Comparison of ENCODE assay signal across 18 cellular contexts in the genomic region with DNA sequence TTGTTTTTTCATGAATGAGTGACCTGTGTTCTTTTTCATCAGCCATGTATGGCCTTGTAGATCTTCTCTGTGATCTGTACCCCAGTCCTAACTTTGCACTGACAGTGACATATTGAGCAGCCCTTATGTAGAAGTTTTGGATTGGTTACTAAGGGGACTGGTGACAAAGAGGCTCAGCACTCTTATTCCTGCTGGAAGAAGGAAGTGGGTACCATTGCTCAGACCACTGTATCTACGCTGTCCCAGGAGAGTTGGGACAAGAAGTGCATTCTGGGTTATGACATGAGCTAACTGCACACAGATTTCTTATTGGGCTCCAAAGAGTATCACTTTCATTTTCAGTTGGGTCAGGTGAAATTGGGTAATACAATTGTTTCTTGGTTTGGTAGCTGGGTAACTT.
A peak's percentile ranks its signal among the peaks of the same experiment; 100 is the strongest.
DNase-seq lines count a peak whose midpoint lies in the region; ATAC-seq and TF ChIP-seq lines count a peak whose summit lies in the region.
"Had no signal": no experiment of that assay in that cellular context is flagged by ENCODE, and none has a peak within 500 bp of the region (broad histone marks: within the 10 kb centered on the region; RNA-seq: fewer than 3 reads in every experiment).

No MANE protein-coding gene starts in this region.

- no peak overlapping the region for H3K4me3 Mint-ChIP-seq in MCF 10A (ENCODE audit: unreplicated experiment)
- H3K4me3 Mint-ChIP-seq: WTC11 had no signal

- H3K27ac ChIP-seq in breast epithelium = no peak overlapping the region
- H3K27ac ChIP-seq in upper lobe of right lung = no peak overlapping the region
- H3K27ac ChIP-seq: cardiac muscle cell, hepatocyte, SK-N-MC, skin epidermis had no signal

- ATAC-seq in upper lobe of right lung = peak; percentile 22
- ATAC-seq in HG03571 (IDR thresholded peaks at IDR 0.05; ENCODE audit: unreplicated experiment) = no peak
- ATAC-seq: K562, WTC11 had no signal

- H3K36me3 Mint-ChIP-seq in MCF 10A (ENCODE audit: insufficient read depth, unreplicated experiment) = peaks cover 59% of the 10 kb centered on the region

- DNase-seq in MCF 10A (ENCODE audit: unreplicated experiment) (no peak), breast epithelium (ENCODE audit: low spot score in 2 of 2) (no peak), MV-4-11 (lab: John Stamatoyannopoulos, UW) (peak; percentile 61), fibroblast of peridontal ligament (ENCODE audit: extremely low read depth) (peak; percentile 48), upper lobe of right lung (no peak), activated gamma-delta T cell treated with Interleukin-2 at 50 U/mL for 16 hours (no peak)
- DNase-seq in stimulated activated CD4-positive, alpha-beta T cell treated with anti-CD3 and anti-CD28 coated beads, Interleukin-15, amount 100 ng/mL, for 24 hours = no peak
- DNase-seq: activated naive CD4-positive, alpha-beta T cell treated with Interleukin-2 at 50 U/mL for 16 hours; COR-L47; NCI-H2029 treated with DMSO at 0.1 percent for 48 hours; NCI-H82 had no signal

- H3K9me3 Mint-ChIP-seq in MCF 10A (ENCODE audit: unreplicated experiment) = no peaks in the 10 kb centered on the region
- H3K9me3 Mint-ChIP-seq: WTC11 had no signal

- no peaks in the 10 kb centered on the region for H3K27me3 Mint-ChIP-seq in MCF 10A (ENCODE audit: insufficient read depth, unreplicated experiment)

- no peak for TF ChIP-seq POLR2A in breast epithelium (IDR thresholded peaks at IDR 0.05)

- BruUV-seq in MCF 10A (replicated peaks; lab: Mats Ljungman, UMichigan) = no TSS peak

- TF ChIP-seq CTCF in MCF 10A (IDR thresholded peaks at IDR 0.05; ENCODE audit: unreplicated experiment) = no peak
- no peak for TF ChIP-seq CTCF in breast epithelium (IDR thresholded peaks at IDR 0.05)
- no peak for TF ChIP-seq CTCF in upper lobe of right lung (IDR thresholded peaks at IDR 0.05)

- intact Hi-C loops in MCF 10A (cut with micrococcal nuclease) = no loop called here
- intact Hi-C loops in breast epithelium (cut with DNase I; ENCODE audit: low total_unique reads) = no loop called here
- intact Hi-C loops in upper lobe of right lung (cut with DNase I) = no loop called here

- CTCF ChIA-PET in MCF 10A (lab: Yijun Ruan, JAX) = interaction anchor here (0.6 to 4.7 kb wide), 3 partner anchors 51 to 570 kb away, joined by 3 to 28 read pairs (median 3); no protein-coding TSS in a partner anchor

- H3K27me3 ChIP-seq in breast epithelium = no peaks in the 10 kb centered on the region
- no peaks in the 10 kb centered on the region for H3K27me3 ChIP-seq in upper lobe of right lung
- H3K27me3 ChIP-seq: cardiac muscle cell, hepatocyte had no signal

- H3K9me3 ChIP-seq in breast epithelium (no peaks in the 10 kb centered on the region), upper lobe of right lung (no peaks in the 10 kb centered on the region)

- H3K4me1 ChIP-seq in breast epithelium = peaks cover 0 to 7% of the 10 kb centered on the region in 2 donors
- no peaks in the 10 kb centered on the region for H3K4me1 ChIP-seq in upper lobe of right lung

- H3K27ac Mint-ChIP-seq in MCF 10A (ENCODE audit: low read depth, unreplicated experiment) = peak overlapping the region; percentile 36
- H3K27ac Mint-ChIP-seq: WTC11 had no signal

- no peak overlapping the region for H3K4me3 ChIP-seq in breast epithelium
- no peak overlapping the region for H3K4me3 ChIP-seq in upper lobe of right lung
- H3K4me3 ChIP-seq: cardiac muscle cell, hepatocyte, K562, SK-N-MC, skin epidermis had no signal

- peaks cover 23% of the 10 kb centered on the region for H3K4me1 Mint-ChIP-seq in MCF 10A (ENCODE audit: insufficient read depth, unreplicated experiment)

- POLR2A ChIA-PET in MCF 10A (lab: Yijun Ruan, JAX) = interaction anchor here (1.2 kb wide), 1 partner anchor 225 kb away, joined by 4 read pairs; no protein-coding TSS in a partner anchor

- H3K36me3 ChIP-seq in breast epithelium (no peaks in the 10 kb centered on the region), upper lobe of right lung (peaks cover 4% of the 10 kb centered on the region)

Comparison
In these comparisons a context has a peak if more than half of its experiments do, and no peak if none do; other contexts are left out.
1. DNase-seq: peak in MV-4-11 (single experiment) and fibroblast of peridontal ligament (single experiment); none in MCF 10A (single experiment), breast epithelium (0 of 2), upper lobe of right lung (single experiment), stimulated activated CD4-positive, alpha-beta T cell treated with anti-CD3 and anti-CD28 coated beads, Interleukin-15, amount 100 ng/mL, for 24 hours (single experiment) and activated gamma-delta T cell treated with Interleukin-2 at 50 U/mL for 16 hours (single experiment).